ENCODE assay signal across 10 cellular contexts in the genomic region with DNA sequence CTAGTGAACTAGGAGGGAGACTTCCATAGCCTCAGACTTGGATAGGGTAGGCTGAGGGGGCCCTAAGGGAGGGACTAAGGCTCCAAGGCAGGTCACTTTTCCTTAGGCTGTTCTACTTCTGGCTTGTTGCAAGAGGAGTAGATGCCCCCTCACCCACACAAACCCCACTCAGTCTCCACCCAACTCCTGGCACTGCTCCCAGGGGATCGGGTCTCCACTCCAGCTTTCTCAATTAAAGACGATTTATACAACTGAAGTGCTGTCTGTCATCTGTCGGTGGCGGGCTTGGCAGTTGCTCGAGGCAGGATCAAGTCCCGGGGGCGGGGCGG. TPM values are rescaled to one million over a fixed set of nuclear protein-coding genes. Genes with fewer than 3 reads are reported as not detected.
DNase-seq lines count a peak whose midpoint lies in the region; ATAC-seq and TF ChIP-seq lines count a peak whose summit lies in the region.
"Had no signal": no experiment of that assay in that cellular context is flagged by ENCODE, and none has a peak within 500 bp of the region (broad histone marks: within the 10 kb centered on the region; RNA-seq: fewer than 3 reads in every experiment).

No MANE protein-coding gene starts in this region.

- ATAC-seq in GM21717 (IDR thresholded peaks at IDR 0.05; ENCODE audit: unreplicated experiment) (no peak), HG02623 (IDR thresholded peaks at IDR 0.05; ENCODE audit: unreplicated experiment) (no peak)

- H3K36me3 ChIP-seq in endodermal cell (ENCODE audit: control insufficient read depth, insufficient read depth, low read length) = no peaks in the 10 kb centered on the region
- no peaks in the 10 kb centered on the region for H3K36me3 ChIP-seq in effector memory CD4-positive, alpha-beta T cell (ENCODE audit: control insufficient read depth, insufficient read depth, low read length)

- peaks cover 6% of the 10 kb centered on the region for H3K4me1 Mint-ChIP-seq in endodermal cell

- H3K9me3 ChIP-seq in endodermal cell (ENCODE audit: control insufficient read depth, low read length) = no peaks in the 10 kb centered on the region
- H3K9me3 ChIP-seq in effector memory CD4-positive, alpha-beta T cell (ENCODE audit: control insufficient read depth, low read length) = no peaks in the 10 kb centered on the region

- no peak overlapping the region for H3K27ac ChIP-seq in endodermal cell (ENCODE audit: low read depth, low read length)
- H3K27ac ChIP-seq in effector memory CD4-positive, alpha-beta T cell (ENCODE audit: insufficient read depth, low read length, poor library complexity, severe bottlenecking) = no peak overlapping the region

- TF ChIP-seq CTCF in endodermal cell (conservative IDR thresholded peaks at IDR 0.05) (no peak), retinal pigment epithelial cell (conservative IDR thresholded peaks at IDR 0.05; ENCODE audit: low read depth, low read length) (no peak)

- H3K27me3 ChIP-seq in endodermal cell (ENCODE audit: control insufficient read depth, insufficient read depth, low read length, poor library complexity, severe bottlenecking) = peaks cover 19% of the 10 kb centered on the region
- H3K27me3 ChIP-seq in effector memory CD4-positive, alpha-beta T cell (replicated peaks; ENCODE audit: control insufficient read depth, insufficient read depth, low read length, poor library complexity, severe bottlenecking) = peaks cover 42% of the 10 kb centered on the region

- DNase-seq in DMS 273 (lab: John Stamatoyannopoulos, UW; ENCODE audit: unreplicated experiment) (peak; percentile 49), DMS 273 treated with DMSO at 0.1 percent for 48 hours (lab: John Stamatoyannopoulos, UW) (no peak), NCI-H510A (lab: John Stamatoyannopoulos, UW) (peak; percentile 8), endodermal cell (no peak), retinal pigment epithelial cell (ENCODE audit: low read depth) (no peak)
- DNase-seq in effector memory CD4-positive, alpha-beta T cell = no peak

- H3K4me3 ChIP-seq in endodermal cell (ENCODE audit: low read length) (no peak overlapping the region), retinal pigment epithelial cell (ENCODE audit: low read length) (peak overlapping the region; percentile 57)
- H3K4me3 ChIP-seq in effector memory CD4-positive, alpha-beta T cell (ENCODE audit: insufficient read depth, low read depth, low read length, poor library complexity, severe bottlenecking) = no peak overlapping the region

- no peaks in the 10 kb centered on the region for H3K36me3 Mint-ChIP-seq in endodermal cell (ENCODE audit: low read depth)

- peak overlapping the region; percentile 71 for H3K4me3 Mint-ChIP-seq in endodermal cell

- H3K27ac Mint-ChIP-seq in endodermal cell = no peak overlapping the region
- H3K27ac Mint-ChIP-seq: activated T-cell treated with anti-CD3 and anti-CD28 coated beads, Interleukin-2, amount 50 U/mL, for 72 hours had no signal

- WGBS in endodermal cell (ENCODE audit: insufficient coverage in 1 of 2, insufficient read length in 1 of 2), 2 experiments = 0 to 5% methylated on average over 3 to 8 of the region's 8 CpGs

- H3K9me3 Mint-ChIP-seq in endodermal cell = no peaks in the 10 kb centered on the region

- H3K9ac ChIP-seq in endodermal cell (ENCODE audit: extremely low read depth, low read length, poor library complexity, severe bottlenecking) = no peak overlapping the region

- peaks cover 73% of the 10 kb centered on the region for H3K27me3 Mint-ChIP-seq in endodermal cell (ENCODE audit: insufficient read depth)

- H3K4me1 ChIP-seq in endodermal cell (ENCODE audit: control insufficient read depth, insufficient read depth, low read length) = no peaks in the 10 kb centered on the region
- H3K4me1 ChIP-seq in effector memory CD4-positive, alpha-beta T cell (ENCODE audit: control insufficient read depth, insufficient read depth, low read length, poor library complexity, severe bottlenecking) = peaks cover 32% of the 10 kb centered on the region

RNA-seq across cellular contexts. Expression of a gene that starts 0.2 kb away (rescaled TPM):
- total RNA-seq in endodermal cell = 10 to 100 TPM in 1 of 2 donors, 1 to 10 TPM in 1; 8.7 to 11.6 TPM
- 17.3 TPM for polyA plus RNA-seq in endodermal cell (2013, experiment 1 of 2)
- 13.0 TPM for polyA plus RNA-seq in endodermal cell (2013, experiment 2 of 2)

RNA-seq across cellular contexts. Expression of a gene that starts 5.3 kb away (rescaled TPM):
- 1 to 10 TPM; 4.0 to 8.8 TPM for total RNA-seq in endodermal cell
- polyA plus RNA-seq in endodermal cell (2013, experiment 1 of 2) = 14.4 TPM
- polyA plus RNA-seq in endodermal cell (2013, experiment 2 of 2) = 15.3 TPM

RNA-seq across cellular contexts. Expression of a gene that starts 9.4 kb away (rescaled TPM):
- 1 to 10 TPM; 6.5 to 8.6 TPM for total RNA-seq in endodermal cell
- 2.8 TPM for polyA plus RNA-seq in endodermal cell (2013, experiment 1 of 2)
- 1.5 TPM for polyA plus RNA-seq in endodermal cell (2013, experiment 2 of 2)

RNA-seq across cellular contexts. Expression of a gene that starts 16.0 kb away (rescaled TPM):
- total RNA-seq in endodermal cell = not detected
- polyA plus RNA-seq in endodermal cell (2013, experiment 1 of 2) = not detected
- polyA plus RNA-seq in endodermal cell (2013, experiment 2 of 2) = not detected
- total RNA-seq: activated T-cell treated with anti-CD3 and anti-CD28 coated beads, Interleukin-2, amount 50 U/mL, for 72 hours; SK-MEL-5 had no signal

RNA-seq across cellular contexts. Expression of a gene that starts 19.2 kb away (rescaled TPM):
- not detected for total RNA-seq in endodermal cell
- not detected for polyA plus RNA-seq in endodermal cell (2013, experiment 1 of 2)
- not detected for polyA plus RNA-seq in endodermal cell (2013, experiment 2 of 2)
- total RNA-seq: activated T-cell treated with anti-CD3 and anti-CD28 coated beads, Interleukin-2, amount 50 U/mL, for 72 hours; SK-MEL-5 had no signal

Comparison
In these comparisons a context has a peak if more than half of its experiments do, and no peak if none do; other contexts are left out.
1. DNase-seq: peak in DMS 273 (single experiment) and NCI-H510A (single experiment); none in DMS 273 treated with DMSO at 0.1 percent for 48 hours (single experiment), endodermal cell (single experiment), retinal pigment epithelial cell (single experiment) and effector memory CD4-positive, alpha-beta T cell (0 of 3).